ENCODE assay signal across 35 cellular contexts in genomic region chr4:20675786-20676185, GRCh38.
"Had no signal": no experiment of that assay in that cellular context is flagged by ENCODE, and none has a peak within 500 bp of the region (broad histone marks: within the 10 kb centered on the region; RNA-seq: fewer than 3 reads in every experiment).

No MANE protein-coding gene starts in this region.

- H3K9me3 ChIP-seq: esophagus muscularis mucosa, gastrocnemius medialis had no signal

- H3K27me3 ChIP-seq: brain microvascular endothelial cell, esophagus muscularis mucosa had no signal

- DNase-seq: activated CD4-positive, alpha-beta memory T cell treated with anti-CD3 and anti-CD28 coated beads, Interleukin-2, amount 10 ng/mL, durations not matched to agents 7 days and 5 days; activated CD4-positive, alpha-beta T cell treated with anti-CD3 and anti-CD28 coated beads for 1 hour; activated CD4-positive, alpha-beta T cell treated with anti-CD3 and anti-CD28 coated beads for 4 hours; activated CD4-positive, alpha-beta T cell treated with anti-CD3 and anti-CD28 coated beads, Interleukin-2, amount 10 ng/mL, durations not matched to agents 7 days and 5 days; activated CD4-positive, alpha-beta T cell treated with anti-CD3 and anti-CD28 coated beads, Interleukin-2, amount 50 U/mL, for 4 hours; activated CD4-positive, CD25-positive, alpha-beta regulatory T cell; activated CD8-positive, alpha-beta memory T cell treated with anti-CD3 and anti-CD28 coated beads, Interleukin-2, amount 50 U/mL, for 48 hours; activated gamma-delta T cell treated with Interleukin-2 at 50 U/mL for 16 hours; activated naive CD4-positive, alpha-beta T cell treated with anti-CD3 and anti-CD28 coated beads, Interleukin-2, amount 50 U/mL, for 16 hours; activated naive CD4-positive, alpha-beta T cell treated with Interleukin-2 at 50 U/mL for 16 hours; activated T-cell treated with anti-CD3 and anti-CD28 coated beads for 4 hours; activated T-cell treated with anti-CD3 and anti-CD28 coated beads, Interleukin-2, amount 50 U/mL, for 24 hours; activated T-cell treated with anti-CD3 and anti-CD28 coated beads, Interleukin-2, amount 50 U/mL, for 72 hours; amniotic stem cell; anterior cingulate cortex; brain microvascular endothelial cell; dorsolateral prefrontal cortex; effector memory CD4-positive, alpha-beta T cell; endodermal cell; erythroblast; gastrocnemius medialis; glutamatergic neuron; SW 1271; T-cell; T1000 had no signal

- FAIRE-seq: astrocyte, bronchial epithelial cell had no signal

- H3K4me1 Mint-ChIP-seq: activated CD4-positive, alpha-beta memory T cell treated with anti-CD3 and anti-CD28 coated beads, Interleukin-2, amount 10 ng/mL, durations not matched to agents 7 days and 5 days; activated CD4-positive, alpha-beta T cell treated with anti-CD3 and anti-CD28 coated beads, Interleukin-2, amount 10 ng/mL, durations not matched to agents 7 days and 5 days; central memory CD8-positive, alpha-beta T cell; T-cell had no signal

- H3K27ac Mint-ChIP-seq: activated CD4-positive, alpha-beta memory T cell treated with anti-CD3 and anti-CD28 coated beads, Interleukin-2, amount 10 ng/mL, durations not matched to agents 7 days and 5 days; activated CD4-positive, alpha-beta T cell treated with anti-CD3 and anti-CD28 coated beads, Interleukin-2, amount 10 ng/mL, durations not matched to agents 7 days and 5 days; activated naive CD8-positive, alpha-beta T cell; activated T-cell treated with anti-CD3 and anti-CD28 coated beads, Interleukin-2, amount 50 U/mL, for 24 hours; activated T-cell treated with anti-CD3 and anti-CD28 coated beads, Interleukin-2, amount 50 U/mL, for 72 hours; dendritic cell treated with granulocyte-macrophage colony-stimulating factor and Interleukin-4, amounts not matched to agents 40 ng/mL and 50 ng/mL, for 4 days; endodermal cell; T-cell; T-helper 1 cell treated with Interleukin-12 subunit alpha and Interleukin-12 subunit beta and Interleukin-4 antibody, amounts not matched to agents 30 μg/mL and 1 μg/mL, for 36 hours; T-helper 2 cell treated with Interferon-gamma antibody and Interleukin-4, amounts not matched to agents 5 μg/mL and 100 μg/mL, for 36 hours had no signal

- H3K4me3 Mint-ChIP-seq: activated CD4-positive, alpha-beta memory T cell treated with anti-CD3 and anti-CD28 coated beads, Interleukin-2, amount 10 ng/mL, durations not matched to agents 7 days and 5 days; activated CD4-positive, alpha-beta T cell treated with anti-CD3 and anti-CD28 coated beads, Interleukin-2, amount 10 ng/mL, durations not matched to agents 7 days and 5 days; activated naive CD8-positive, alpha-beta T cell; activated T-cell treated with anti-CD3 and anti-CD28 coated beads, Interleukin-2, amount 50 U/mL, for 24 hours; activated T-cell treated with anti-CD3 and anti-CD28 coated beads, Interleukin-2, amount 50 U/mL, for 72 hours; central memory CD8-positive, alpha-beta T cell; dendritic cell treated with granulocyte-macrophage colony-stimulating factor and Interleukin-4, amounts not matched to agents 40 ng/mL and 50 ng/mL, for 4 days; endodermal cell; T-cell; T-helper 1 cell treated with Interleukin-12 subunit alpha and Interleukin-12 subunit beta and Interleukin-4 antibody, amounts not matched to agents 30 μg/mL and 1 μg/mL, for 36 hours; T-helper 2 cell treated with Interferon-gamma antibody and Interleukin-4, amounts not matched to agents 5 μg/mL and 100 μg/mL, for 36 hours had no signal

- H3K4me1 ChIP-seq: foreskin keratinocyte, gastrocnemius medialis had no signal

- ATAC-seq: activated T-cell treated with anti-CD3 and anti-CD28 coated beads, Interleukin-2, amount 50 U/mL, for 72 hours; gastrocnemius medialis; T-cell had no signal

- H3K36me3 Mint-ChIP-seq: T-cell had no signal

- H3K9me3 Mint-ChIP-seq: activated CD4-positive, alpha-beta memory T cell treated with anti-CD3 and anti-CD28 coated beads, Interleukin-2, amount 10 ng/mL, durations not matched to agents 7 days and 5 days; activated CD4-positive, alpha-beta T cell treated with anti-CD3 and anti-CD28 coated beads, Interleukin-2, amount 10 ng/mL, durations not matched to agents 7 days and 5 days; activated T-cell treated with anti-CD3 and anti-CD28 coated beads, Interleukin-2, amount 50 U/mL, for 24 hours; activated T-cell treated with anti-CD3 and anti-CD28 coated beads, Interleukin-2, amount 50 U/mL, for 72 hours; central memory CD8-positive, alpha-beta T cell; dendritic cell treated with granulocyte-macrophage colony-stimulating factor and Interleukin-4, amounts not matched to agents 40 ng/mL and 50 ng/mL, for 4 days; T-cell; T-helper 1 cell treated with Interleukin-12 subunit alpha and Interleukin-12 subunit beta and Interleukin-4 antibody, amounts not matched to agents 30 μg/mL and 1 μg/mL, for 36 hours; T-helper 2 cell treated with Interferon-gamma antibody and Interleukin-4, amounts not matched to agents 5 μg/mL and 100 μg/mL, for 36 hours had no signal

- H3K27ac ChIP-seq: brain microvascular endothelial cell, coronary artery, dorsolateral prefrontal cortex, esophagus muscularis mucosa, foreskin keratinocyte, gastrocnemius medialis had no signal

- H3K4me3 ChIP-seq: coronary artery, dorsolateral prefrontal cortex, esophagus muscularis mucosa, gastrocnemius medialis had no signal

- H3K36me3 ChIP-seq: brain microvascular endothelial cell, esophagus muscularis mucosa, gastrocnemius medialis had no signal
